In the genomic region with DNA sequence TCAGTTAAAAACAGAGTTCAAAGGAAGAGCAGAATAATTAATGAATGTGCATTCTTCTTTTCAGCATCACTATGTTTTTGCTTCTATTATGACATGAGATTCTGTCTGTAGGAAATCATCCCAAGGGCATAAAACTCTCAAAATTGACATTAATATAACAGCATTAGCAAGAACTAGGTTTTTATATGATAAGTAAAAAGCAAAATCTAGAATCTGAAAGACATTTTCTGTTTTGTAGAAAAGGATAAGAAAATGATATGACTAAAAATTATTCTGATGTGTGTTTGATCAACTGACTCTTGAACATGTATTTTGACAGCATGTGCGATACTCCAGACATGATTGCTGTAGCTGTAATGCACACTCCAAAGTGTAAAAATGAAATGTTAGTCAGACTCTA, we compare ENCODE assay signal across 16 cellular contexts.
DNase-seq lines count a peak whose midpoint lies in the region; ATAC-seq, FAIRE-seq and TF ChIP-seq lines count a peak whose summit lies in the region.
"Had no signal": no experiment of that assay in that cellular context is flagged by ENCODE, and none has a peak within 500 bp of the region (broad histone marks: within the 10 kb centered on the region; RNA-seq: fewer than 3 reads in every experiment).

No MANE protein-coding gene starts in this region.

- H3K27me3 ChIP-seq in astrocyte (ENCODE audit: insufficient read depth, low read length) (no peaks in the 10 kb centered on the region), osteoblast (ENCODE audit: insufficient read depth, low read length) (no peaks in the 10 kb centered on the region), foreskin keratinocyte (no peaks in the 10 kb centered on the region)
- H3K27me3 ChIP-seq: BLaER1 had no signal

- peaks cover 4% of the 10 kb centered on the region for H3K9me3 Mint-ChIP-seq in natural killer cell treated with Interleukin-12 subunit alpha and Interleukin-12 subunit beta and Interleukin-15 and Interleukin-18, amount 100 ng/mL, for 72 hours
- no peaks in the 10 kb centered on the region for H3K9me3 Mint-ChIP-seq in natural killer cell
- no peaks in the 10 kb centered on the region for H3K9me3 Mint-ChIP-seq in astrocyte (ENCODE audit: unreplicated experiment)

- TF ChIP-seq CTCF in natural killer cell (IDR thresholded peaks at IDR 0.05) (no peak), astrocyte (IDR thresholded peaks at IDR 0.05; ENCODE audit: insufficient read depth, low read depth, low read length) (no peak), osteoblast (IDR thresholded peaks at IDR 0.05; ENCODE audit: extremely low read depth, low read depth, low read length) (no peak), foreskin keratinocyte (conservative IDR thresholded peaks at IDR 0.05) (no peak)

- H3K4me2 ChIP-seq in astrocyte (ENCODE audit: low read length) (no peak overlapping the region), osteoblast (ENCODE audit: insufficient read depth, low read length) (no peak overlapping the region)
- H3K4me2 ChIP-seq: BLaER1 had no signal

- no peaks in the 10 kb centered on the region for H3K27me3 Mint-ChIP-seq in natural killer cell treated with Interleukin-12 subunit alpha and Interleukin-12 subunit beta and Interleukin-15 and Interleukin-18, amount 100 ng/mL, for 72 hours
- H3K27me3 Mint-ChIP-seq in natural killer cell (ENCODE audit: low read depth in 2 of 2) (no peaks in the 10 kb centered on the region), astrocyte (ENCODE audit: low read depth, unreplicated experiment) (no peaks in the 10 kb centered on the region)

- intact Hi-C loops in natural killer cell (cut with micrococcal nuclease) = no loop called here

- H3K36me3 ChIP-seq in astrocyte (ENCODE audit: insufficient read depth, low read length) (no peaks in the 10 kb centered on the region), osteoblast (ENCODE audit: insufficient read depth, low read length) (no peaks in the 10 kb centered on the region)
- H3K36me3 ChIP-seq: BLaER1 had no signal

- no peaks in the 10 kb centered on the region for H3K79me2 ChIP-seq in astrocyte (ENCODE audit: insufficient read depth, low read length)
- H3K79me2 ChIP-seq in osteoblast (ENCODE audit: insufficient read depth, low read length) = no peaks in the 10 kb centered on the region

- H2AFZ ChIP-seq in astrocyte (ENCODE audit: low read depth, low read length) = no peak overlapping the region
- peak overlapping the region; percentile 8 for H2AFZ ChIP-seq in osteoblast (ENCODE audit: low read length)

- no peak overlapping the region for H3K4me3 Mint-ChIP-seq in natural killer cell treated with Interleukin-12 subunit alpha and Interleukin-12 subunit beta and Interleukin-15 and Interleukin-18, amount 100 ng/mL, for 72 hours
- H3K4me3 Mint-ChIP-seq in natural killer cell (no peak overlapping the region), astrocyte (ENCODE audit: unreplicated experiment) (no peak overlapping the region)
- H3K4me3 Mint-ChIP-seq: CD14-positive monocyte; CD4-positive, alpha-beta memory T cell had no signal

- peaks cover 32 to 38% of the 10 kb centered on the region in 2 donors for H3K4me1 Mint-ChIP-seq in natural killer cell treated with Interleukin-12 subunit alpha and Interleukin-12 subunit beta and Interleukin-15 and Interleukin-18, amount 100 ng/mL, for 72 hours (ENCODE audit: low read depth in 2 of 2)
- H3K4me1 Mint-ChIP-seq in natural killer cell (peaks cover 27 to 33% of the 10 kb centered on the region in 2 donors), astrocyte (ENCODE audit: low read depth, unreplicated experiment) (peaks cover 20% of the 10 kb centered on the region)

- no peak overlapping the region for H3K9ac ChIP-seq in astrocyte (ENCODE audit: low read length)
- H3K9ac ChIP-seq: BLaER1 had no signal

- no peaks in the 10 kb centered on the region for H3K36me3 Mint-ChIP-seq in natural killer cell treated with Interleukin-12 subunit alpha and Interleukin-12 subunit beta and Interleukin-15 and Interleukin-18, amount 100 ng/mL, for 72 hours
- H3K36me3 Mint-ChIP-seq in natural killer cell = no peaks in the 10 kb centered on the region
- H3K36me3 Mint-ChIP-seq in astrocyte (ENCODE audit: low read depth, unreplicated experiment) = no peaks in the 10 kb centered on the region
- H3K36me3 Mint-ChIP-seq: CD14-positive monocyte; CD4-positive, alpha-beta memory T cell had no signal

- no peak overlapping the region for H3K4me3 ChIP-seq in astrocyte (ENCODE audit: insufficient read depth, low read depth, low read length)
- no peak overlapping the region for H3K4me3 ChIP-seq in osteoblast (ENCODE audit: insufficient read depth, low read length)
- H3K4me3 ChIP-seq: BLaER1 had no signal

- peak overlapping the region; percentile 36 to 46 for H3K27ac Mint-ChIP-seq in natural killer cell treated with Interleukin-12 subunit alpha and Interleukin-12 subunit beta and Interleukin-15 and Interleukin-18, amount 100 ng/mL, for 72 hours
- H3K27ac Mint-ChIP-seq in natural killer cell = peak overlapping the region in 1 of 2 donors; percentile 45
- no peak overlapping the region for H3K27ac Mint-ChIP-seq in astrocyte (ENCODE audit: unreplicated experiment)
- H3K27ac Mint-ChIP-seq: CD4-positive, alpha-beta memory T cell had no signal

- no peak for FAIRE-seq in astrocyte (lab: Jason Lieb, UNC)
- FAIRE-seq: GM12892 had no signal

- H3K27ac ChIP-seq in astrocyte (ENCODE audit: low read depth, low read length) = peak overlapping the region; percentile 70
- peak overlapping the region; percentile 57 for H3K27ac ChIP-seq in osteoblast (ENCODE audit: low read depth, low read length)
- H3K27ac ChIP-seq in foreskin keratinocyte = no peak overlapping the region
- H3K27ac ChIP-seq: BLaER1 had no signal

- ATAC-seq in natural killer cell treated with Interleukin-12 subunit alpha and Interleukin-12 subunit beta and Interleukin-15 and Interleukin-18, amount 100 ng/mL, for 72 hours = no peak
- no peak for ATAC-seq in natural killer cell
- ATAC-seq in foreskin keratinocyte = no peak

- H3K9me3 ChIP-seq in astrocyte (ENCODE audit: insufficient read depth, low read depth, low read length) (no peaks in the 10 kb centered on the region), osteoblast (ENCODE audit: low read depth, low read length) (no peaks in the 10 kb centered on the region)
- H3K9me3 ChIP-seq: BLaER1 had no signal

- H3K4me1 ChIP-seq in astrocyte (ENCODE audit: insufficient read depth, low read length) (peaks cover 19% of the 10 kb centered on the region), osteoblast (ENCODE audit: insufficient read depth, low read length) (peaks cover 15% of the 10 kb centered on the region), foreskin keratinocyte (peaks cover 4% of the 10 kb centered on the region)
- H3K4me1 ChIP-seq: BLaER1 had no signal

- H4K20me1 ChIP-seq in astrocyte (ENCODE audit: insufficient read depth, low read length) (no peaks in the 10 kb centered on the region), osteoblast (ENCODE audit: insufficient read depth, low read length) (no peaks in the 10 kb centered on the region)
- H4K20me1 ChIP-seq: BLaER1 had no signal

- DNase-seq in natural killer cell treated with Interleukin-12 subunit alpha and Interleukin-12 subunit beta and Interleukin-15 and Interleukin-18, amount 100 ng/mL, for 72 hours (ENCODE audit: low spot score) = no peak
- DNase-seq in natural killer cell = no peak
- no peak for DNase-seq in astrocyte (ENCODE audit: low read depth)
- DNase-seq in osteoblast (ENCODE audit: insufficient read length, low spot score, missing footprints) = no peak
- DNase-seq in superior temporal gyrus (ENCODE audit: extremely low spot score) = no peak
- DNase-seq in foreskin keratinocyte = no peak
- no peak for DNase-seq in NCI-H1105 (lab: John Stamatoyannopoulos, UW)
- DNase-seq: 8988T; CD4-positive, alpha-beta memory T cell; DMS153; DMS79; GDM1; HCEC 1CT had no signal
